14 cellular contexts compared by ENCODE assay signal in genomic region chr5:849651-850301, GRCh38. TPM values are rescaled to one million over a fixed set of nuclear protein-coding genes. Genes with fewer than 3 reads are reported as not detected.
A peak's percentile ranks its signal among the peaks of the same experiment; 100 is the strongest.
DNase-seq lines count a peak whose midpoint lies in the region; ATAC-seq and TF ChIP-seq lines count a peak whose summit lies in the region.
"Had no signal": no experiment of that assay in that cellular context is flagged by ENCODE, and none has a peak within 500 bp of the region (broad histone marks: within the 10 kb centered on the region; RNA-seq: fewer than 3 reads in every experiment).

No MANE protein-coding gene starts in this region.

- H3K4me3 ChIP-seq in mesodermal cell (ENCODE audit: extremely low read depth, insufficient read depth, low read length, poor library complexity, severe bottlenecking), result no peak overlapping the region
- peak overlapping the region in 3 of 4 donors; percentile 26 to 40 (median 35) for H3K4me3 ChIP-seq in upper lobe of left lung
- no peak overlapping the region for H3K4me3 ChIP-seq in prostate gland

- H3K27me3 ChIP-seq in upper lobe of left lung, result peaks cover 0 to 13% (median 0%) of the 10 kb centered on the region in 4 donors
- H3K27me3 ChIP-seq in prostate gland (replicated peaks; ENCODE audit: insufficient read depth), result peaks cover 13% of the 10 kb centered on the region

- TF ChIP-seq CTCF in glutamatergic neuron (IDR thresholded peaks at IDR 0.05; ENCODE audit: partially characterized antibody, unreplicated experiment), result no peak
- TF ChIP-seq CTCF in upper lobe of left lung (IDR thresholded peaks at IDR 0.05), result no peak
- TF ChIP-seq CTCF in prostate gland (IDR thresholded peaks at IDR 0.05), result no peak

- 86 to 91% methylated on average over 15 to 20 of the region's 20 CpGs for WGBS in mesodermal cell (ENCODE audit: insufficient coverage in 2 of 2), 2 experiments
- WGBS in upper lobe of left lung, 2 donors, result 73 to 100% methylated on average over 3 to 20 of the region's 20 CpGs
- 53% methylated on average over 20 of the region's 20 CpGs for WGBS in prostate gland

- DNase-seq in activated T-cell treated with anti-CD3 and anti-CD28 coated beads, Interleukin-2, amount 50 U/mL, for 1 hour, result peak; percentile 11
- DNase-seq in activated T-cell treated with anti-CD3 and anti-CD28 coated beads, Interleukin-2, amount 50 U/mL, for 24 hours, result no peak
- DNase-seq in glutamatergic neuron (peak; percentile 10), upper lobe of left lung (peak; percentile 24 to 82), KG1 (lab: John Stamatoyannopoulos, UW) (no peak), prostate gland (ENCODE audit: low spot score) (no peak)
- DNase-seq: activated T-cell treated with anti-CD3 and anti-CD28 coated beads, Interleukin-2, amount 50 U/mL, for 48 hours; brain microvascular endothelial cell; Karpas-422; NCI-H2171; occipital lobe had no signal

- no peak overlapping the region for H3K27ac Mint-ChIP-seq in activated T-cell treated with anti-CD3 and anti-CD28 coated beads, Interleukin-2, amount 50 U/mL, for 24 hours
- H3K27ac Mint-ChIP-seq in glutamatergic neuron (ENCODE audit: unreplicated experiment), result no peak overlapping the region

- peaks cover 7% of the 10 kb centered on the region for H3K4me1 Mint-ChIP-seq in activated T-cell treated with anti-CD3 and anti-CD28 coated beads, Interleukin-2, amount 50 U/mL, for 24 hours (ENCODE audit: low read depth)
- H3K4me1 Mint-ChIP-seq in glutamatergic neuron (ENCODE audit: low read depth, unreplicated experiment), result peaks cover 3% of the 10 kb centered on the region

- no peaks in the 10 kb centered on the region for H3K36me3 Mint-ChIP-seq in activated T-cell treated with anti-CD3 and anti-CD28 coated beads, Interleukin-2, amount 50 U/mL, for 24 hours (ENCODE audit: low read depth)
- H3K36me3 Mint-ChIP-seq in glutamatergic neuron (ENCODE audit: unreplicated experiment), result peaks cover 5% of the 10 kb centered on the region

- H3K9me3 ChIP-seq in mesodermal cell (ENCODE audit: control insufficient read depth, low read length) (no peaks in the 10 kb centered on the region), upper lobe of left lung (no peaks in the 10 kb centered on the region), prostate gland (no peaks in the 10 kb centered on the region)

- TF ChIP-seq POLR2A in upper lobe of left lung (IDR thresholded peaks at IDR 0.05), result no peak
- TF ChIP-seq POLR2A in prostate gland (IDR thresholded peaks at IDR 0.05), result no peak

- H3K36me3 ChIP-seq in mesodermal cell (ENCODE audit: control insufficient read depth, insufficient read depth, low read length) (no peaks in the 10 kb centered on the region), upper lobe of left lung (no peaks in the 10 kb centered on the region), prostate gland (no peaks in the 10 kb centered on the region)
- H3K36me3 ChIP-seq: brain microvascular endothelial cell had no signal

- no peak for TF ChIP-seq EP300 in upper lobe of left lung (IDR thresholded peaks at IDR 0.05)

- no peaks in the 10 kb centered on the region for H3K9me3 Mint-ChIP-seq in activated T-cell treated with anti-CD3 and anti-CD28 coated beads, Interleukin-2, amount 50 U/mL, for 24 hours
- H3K9me3 Mint-ChIP-seq in glutamatergic neuron (ENCODE audit: unreplicated experiment), result peaks cover 13% of the 10 kb centered on the region

- peak overlapping the region; percentile 29 for H3K27ac ChIP-seq in mesodermal cell (ENCODE audit: low read depth, low read length, severe bottlenecking)
- no peak overlapping the region for H3K27ac ChIP-seq in upper lobe of left lung
- H3K27ac ChIP-seq in prostate gland, result no peak overlapping the region
- H3K27ac ChIP-seq: brain microvascular endothelial cell, RWPE1 had no signal

- intact Hi-C loops in prostate gland (cut with DNase I), result no loop called here

- ATAC-seq in upper lobe of left lung (ENCODE audit: low FRiP score in 2 of 2), result peak; percentile 65 to 73
- ATAC-seq in GM18517 (IDR thresholded peaks at IDR 0.05; ENCODE audit: unreplicated experiment), result no peak

- H3K4me1 ChIP-seq in mesodermal cell (ENCODE audit: control insufficient read depth, insufficient read depth, low read length, poor library complexity, severe bottlenecking) (peaks cover 9% of the 10 kb centered on the region), upper lobe of left lung (peaks cover 0 to 13% (median 8%) of the 10 kb centered on the region in 4 donors), prostate gland (replicated peaks) (no peaks in the 10 kb centered on the region)

- no peak overlapping the region for H3K4me3 Mint-ChIP-seq in activated T-cell treated with anti-CD3 and anti-CD28 coated beads, Interleukin-2, amount 50 U/mL, for 24 hours
- no peak overlapping the region for H3K4me3 Mint-ChIP-seq in glutamatergic neuron (ENCODE audit: unreplicated experiment)

- peaks cover 22% of the 10 kb centered on the region for H3K27me3 Mint-ChIP-seq in activated T-cell treated with anti-CD3 and anti-CD28 coated beads, Interleukin-2, amount 50 U/mL, for 24 hours
- peaks cover 10% of the 10 kb centered on the region for H3K27me3 Mint-ChIP-seq in glutamatergic neuron (ENCODE audit: unreplicated experiment)

RNA-seq across cellular contexts. Expression of gene ZDHHC11, which starts 1.0 kb away (rescaled TPM):
- 73.0 TPM for total RNA-seq in glutamatergic neuron (ENCODE audit: unreplicated experiment)
- 6.7 TPM for polyA plus RNA-seq in mesodermal cell (2013, experiment 1 of 2)
- polyA plus RNA-seq in mesodermal cell (2013, experiment 2 of 2), result 9.3 TPM
- total RNA-seq in upper lobe of left lung, result 10 to 100 TPM; 18.9 to 64.6 (median 27.5) TPM
- 1 to 10 TPM; 1.2 to 9.8 TPM for total RNA-seq in prostate gland

RNA-seq across cellular contexts. Expression of gene BRD9, which starts 42.8 kb away (rescaled TPM):
- total RNA-seq in glutamatergic neuron (ENCODE audit: unreplicated experiment) (104 TPM), upper lobe of left lung (100 to 1,000 TPM in 1 of 6 donors, 10 to 100 TPM in 5; 37.5 to 160 (median 42.3) TPM), prostate gland (10 to 100 TPM; 17.9 to 46.2 TPM)
- 34.5 TPM for polyA plus RNA-seq in mesodermal cell (2013, experiment 1 of 2)
- 28.1 TPM for polyA plus RNA-seq in mesodermal cell (2013, experiment 2 of 2)

RNA-seq across cellular contexts. Expression of gene TRIP13, which starts 42.9 kb away (rescaled TPM):
- total RNA-seq in glutamatergic neuron (ENCODE audit: unreplicated experiment) (3.9 TPM), upper lobe of left lung (1 to 10 TPM; 1.0 to 2.1 (median 1.5) TPM), prostate gland (10 to 100 TPM in 1 of 2 donors, 1 to 10 TPM in 1; 1.8 to 11.9 TPM)
- polyA plus RNA-seq in mesodermal cell (2013, experiment 1 of 2), result 25.0 TPM
- polyA plus RNA-seq in mesodermal cell (2013, experiment 2 of 2), result 28.9 TPM

Comparison
In these comparisons a context has a peak if more than half of its experiments do, and no peak if none do; other contexts are left out.
1. DNase-seq: peak in activated T-cell treated with anti-CD3 and anti-CD28 coated beads, Interleukin-2, amount 50 U/mL, for 1 hour (single experiment), glutamatergic neuron (single experiment) and upper lobe of left lung (2 of 2); none in activated T-cell treated with anti-CD3 and anti-CD28 coated beads, Interleukin-2, amount 50 U/mL, for 24 hours (single experiment), KG1 (single experiment) and prostate gland (single experiment).
2. H3K4me3 ChIP-seq: peak in upper lobe of left lung (3 of 4); none in mesodermal cell (single experiment) and prostate gland (0 of 2).